ENCODE assay signal across 1 cellular context in genomic region chr4:83012631-83013419, GRCh38.
A peak's percentile ranks its signal among the peaks of the same experiment; 100 is the strongest.
TF ChIP-seq lines count a peak whose summit lies in the region.

No MANE protein-coding gene starts in this region.

TF ChIP-seq in HEK293, 187 proteins besides CTCF, POLR2A, EP300 and RAD21 (continued from another document and continues in another):
- TF ChIP-seq ZBTB10 (tag by site-specific recombination; IDR thresholded peaks at IDR 0.05) (no peak), ZNF48 (tag by site-specific recombination; IDR thresholded peaks at IDR 0.05) (no peak), ZFP3 (tag by site-specific recombination; IDR thresholded peaks at IDR 0.05; ENCODE audit: low read depth) (no peak), ZNF704 (tag by site-specific recombination; IDR thresholded peaks at IDR 0.05) (no peak), ZNF341 (tag by site-specific recombination; IDR thresholded peaks at IDR 0.05; ENCODE audit: low read depth) (no peak), ZNF521 (tag by site-specific recombination; IDR thresholded peaks at IDR 0.05) (no peak), GLIS2 (tag by site-specific recombination; IDR thresholded peaks at IDR 0.05) (no peak; the same call in 1 of the 2 replicates), ZNF280C (tag by site-specific recombination; IDR thresholded peaks at IDR 0.05) (no peak), ZNF707 (tag by site-specific recombination; IDR thresholded peaks at IDR 0.05) (no peak), ZNF513 (tag by site-specific recombination; IDR thresholded peaks at IDR 0.05) (no peak), ZFP69B (tag by site-specific recombination; IDR thresholded peaks at IDR 0.05) (no peak), ZNF645 (tag by site-specific recombination; IDR thresholded peaks at IDR 0.05) (no peak), WT1 (tag by site-specific recombination; IDR thresholded peaks at IDR 0.05) (0 out of 2 replicates have a peak, but pooled peaks have one; percentile 24), ZNF785 (tag by site-specific recombination; IDR thresholded peaks at IDR 0.05) (no peak), ZNF214 (tag by site-specific recombination; IDR thresholded peaks at IDR 0.05; ENCODE audit: borderline replicate concordance) (no peak), ZNF140 (tag by site-specific recombination; IDR thresholded peaks at IDR 0.05) (no peak), ZNF518A (tag by site-specific recombination; conservative IDR thresholded peaks at IDR 0.05; ENCODE audit: low read depth) (no peak), ZNF248 (tag by site-specific recombination; IDR thresholded peaks at IDR 0.05) (no peak), ZNF148 (tag by site-specific recombination; IDR thresholded peaks at IDR 0.05; ENCODE audit: borderline replicate concordance) (no peak), ZNF514 (tag by site-specific recombination; IDR thresholded peaks at IDR 0.05) (no peak), SETDB1 (IDR thresholded peaks at IDR 0.05; ENCODE audit: insufficient read length, low read length) (no peak), ZNF292 (tag by site-specific recombination; IDR thresholded peaks at IDR 0.05; ENCODE audit: borderline replicate concordance, low read depth) (no peak), ZNF843 (tag by site-specific recombination; IDR thresholded peaks at IDR 0.05) (0 out of 2 replicates have a peak, but pooled peaks have one; percentile 41), IKZF3 (tag by site-specific recombination; IDR thresholded peaks at IDR 0.05) (peak; percentile 92), ZNF394 (tag by site-specific recombination; IDR thresholded peaks at IDR 0.05; ENCODE audit: borderline replicate concordance) (peak; percentile 49; the same call in 1 of the 2 replicates), ZBTB49 (tag by site-specific recombination; IDR thresholded peaks at IDR 0.05; ENCODE audit: low read depth) (no peak), ZNF558 (tag by site-specific recombination; IDR thresholded peaks at IDR 0.05) (no peak), EGR2 (tag by site-specific recombination; IDR thresholded peaks at IDR 0.05; ENCODE audit: low read depth) (peak; percentile 42), BCL11B (tag by site-specific recombination; IDR thresholded peaks at IDR 0.05; ENCODE audit: low read depth) (no peak), ZNF549 (tag by site-specific recombination; IDR thresholded peaks at IDR 0.05) (no peak), KLF1 (tag by site-specific recombination; IDR thresholded peaks at IDR 0.05) (no peak; the same call in 1 of the 2 replicates), PRDM1 (tag by site-specific recombination; IDR thresholded peaks at IDR 0.05) (no peak), ZNF837 (tag by site-specific recombination; IDR thresholded peaks at IDR 0.05) (no peak), KLF9 (tag by site-specific recombination; IDR thresholded peaks at IDR 0.05; ENCODE audit: low read depth) (peak; percentile 31; the same call in 1 of the 2 replicates), ZNF366 (tag by site-specific recombination; conservative IDR thresholded peaks at IDR 0.05) (peak; percentile 89), ZNF560 (tag by site-specific recombination; IDR thresholded peaks at IDR 0.05; ENCODE audit: borderline replicate concordance) (no peak), ZNF23 (tag by site-specific recombination; IDR thresholded peaks at IDR 0.05; ENCODE audit: borderline replicate concordance) (no peak), ZNF529 (tag by site-specific recombination; IDR thresholded peaks at IDR 0.05; ENCODE audit: insufficient replicate concordance) (no peak), ZNF2 (tag by site-specific recombination; IDR thresholded peaks at IDR 0.05) (peak; percentile 66), ZNF571 (tag by site-specific recombination; IDR thresholded peaks at IDR 0.05) (no peak), ZNF223 (tag by site-specific recombination; IDR thresholded peaks at IDR 0.05) (no peak), RBAK (tag by site-specific recombination; IDR thresholded peaks at IDR 0.05) (no peak), ZNF433 (tag by site-specific recombination; IDR thresholded peaks at IDR 0.05; ENCODE audit: low read depth) (no peak), ZNF580 (tag by site-specific recombination; IDR thresholded peaks at IDR 0.05) (peak; percentile 43; the same call in 1 of the 2 replicates), ZNF335 (tag by site-specific recombination; conservative IDR thresholded peaks at IDR 0.05) (no peak)
